Comparison of ENCODE assay signal across 2 cellular contexts in the genomic region with DNA sequence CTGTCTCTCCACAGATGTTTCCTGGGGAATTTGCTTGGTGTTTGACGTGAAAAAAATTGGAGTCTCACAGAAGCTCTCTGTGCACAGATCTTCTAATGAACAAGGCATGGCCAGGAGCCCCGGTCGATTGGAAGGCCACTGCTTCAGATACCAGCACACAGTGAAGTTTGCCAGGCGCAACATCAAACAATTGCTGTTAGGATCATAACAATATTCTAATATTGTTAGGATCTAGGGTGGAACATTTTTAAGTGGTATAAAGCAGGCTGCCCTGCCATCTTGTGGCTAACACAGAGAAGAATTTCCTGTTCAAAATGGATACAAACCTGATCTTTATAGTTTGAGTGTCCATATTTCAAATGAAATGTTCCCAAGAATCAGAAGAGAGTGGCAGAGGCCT.
TF ChIP-seq lines count a peak whose summit lies in the region.

No MANE protein-coding gene starts in this region.

TF ChIP-seq in SK-N-SH, 30 proteins besides CTCF, POLR2A, EP300 and RAD21 (continued from another document):
- TF ChIP-seq, protein P1, sequence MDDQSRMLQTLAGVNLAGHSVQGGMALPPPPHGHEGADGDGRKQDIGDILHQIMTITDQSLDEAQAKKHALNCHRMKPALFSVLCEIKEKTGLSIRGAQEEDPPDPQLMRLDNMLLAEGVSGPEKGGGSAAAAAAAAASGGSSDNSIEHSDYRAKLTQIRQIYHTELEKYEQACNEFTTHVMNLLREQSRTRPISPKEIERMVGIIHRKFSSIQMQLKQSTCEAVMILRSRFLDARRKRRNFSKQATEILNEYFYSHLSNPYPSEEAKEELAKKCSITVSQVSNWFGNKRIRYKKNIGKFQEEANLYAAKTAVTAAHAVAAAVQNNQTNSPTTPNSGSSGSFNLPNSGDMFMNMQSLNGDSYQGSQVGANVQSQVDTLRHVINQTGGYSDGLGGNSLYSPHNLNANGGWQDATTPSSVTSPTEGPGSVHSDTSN (IDR thresholded peaks at IDR 0.05) = no peak
- TF ChIP-seq NFIC (IDR thresholded peaks at IDR 0.05; ENCODE audit: borderline replicate concordance) (no peak), RCOR1 (IDR thresholded peaks at IDR 0.05; ENCODE audit: low read length) (no peak)
- TF ChIP-seq, protein P2, sequence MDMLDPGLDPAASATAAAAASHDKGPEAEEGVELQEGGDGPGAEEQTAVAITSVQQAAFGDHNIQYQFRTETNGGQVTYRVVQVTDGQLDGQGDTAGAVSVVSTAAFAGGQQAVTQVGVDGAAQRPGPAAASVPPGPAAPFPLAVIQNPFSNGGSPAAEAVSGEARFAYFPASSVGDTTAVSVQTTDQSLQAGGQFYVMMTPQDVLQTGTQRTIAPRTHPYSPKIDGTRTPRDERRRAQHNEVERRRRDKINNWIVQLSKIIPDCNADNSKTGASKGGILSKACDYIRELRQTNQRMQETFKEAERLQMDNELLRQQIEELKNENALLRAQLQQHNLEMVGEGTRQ (IDR thresholded peaks at IDR 0.05; ENCODE audit: borderline replicate concordance, low read depth, low read length) = no peak
TF ChIP-seq in SK-N-SH: peak in this region for 0.

TF ChIP-seq in SK-N-SH treated with all-trans-retinoic acid at 6 μM for 48 hours, 23 proteins besides CTCF, POLR2A, EP300 and RAD21 (continued from another document):
- TF ChIP-seq, protein P3, sequence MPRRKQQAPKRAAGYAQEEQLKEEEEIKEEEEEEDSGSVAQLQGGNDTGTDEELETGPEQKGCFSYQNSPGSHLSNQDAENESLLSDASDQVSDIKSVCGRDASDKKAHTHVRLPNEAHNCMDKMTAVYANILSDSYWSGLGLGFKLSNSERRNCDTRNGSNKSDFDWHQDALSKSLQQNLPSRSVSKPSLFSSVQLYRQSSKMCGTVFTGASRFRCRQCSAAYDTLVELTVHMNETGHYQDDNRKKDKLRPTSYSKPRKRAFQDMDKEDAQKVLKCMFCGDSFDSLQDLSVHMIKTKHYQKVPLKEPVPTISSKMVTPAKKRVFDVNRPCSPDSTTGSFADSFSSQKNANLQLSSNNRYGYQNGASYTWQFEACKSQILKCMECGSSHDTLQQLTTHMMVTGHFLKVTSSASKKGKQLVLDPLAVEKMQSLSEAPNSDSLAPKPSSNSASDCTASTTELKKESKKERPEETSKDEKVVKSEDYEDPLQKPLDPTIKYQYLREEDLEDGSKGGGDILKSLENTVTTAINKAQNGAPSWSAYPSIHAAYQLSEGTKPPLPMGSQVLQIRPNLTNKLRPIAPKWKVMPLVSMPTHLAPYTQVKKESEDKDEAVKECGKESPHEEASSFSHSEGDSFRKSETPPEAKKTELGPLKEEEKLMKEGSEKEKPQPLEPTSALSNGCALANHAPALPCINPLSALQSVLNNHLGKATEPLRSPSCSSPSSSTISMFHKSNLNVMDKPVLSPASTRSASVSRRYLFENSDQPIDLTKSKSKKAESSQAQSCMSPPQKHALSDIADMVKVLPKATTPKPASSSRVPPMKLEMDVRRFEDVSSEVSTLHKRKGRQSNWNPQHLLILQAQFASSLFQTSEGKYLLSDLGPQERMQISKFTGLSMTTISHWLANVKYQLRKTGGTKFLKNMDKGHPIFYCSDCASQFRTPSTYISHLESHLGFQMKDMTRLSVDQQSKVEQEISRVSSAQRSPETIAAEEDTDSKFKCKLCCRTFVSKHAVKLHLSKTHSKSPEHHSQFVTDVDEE (CRISPR knock-in tag; IDR thresholded peaks at IDR 0.05) = no peak
- TF ChIP-seq, protein P4, sequence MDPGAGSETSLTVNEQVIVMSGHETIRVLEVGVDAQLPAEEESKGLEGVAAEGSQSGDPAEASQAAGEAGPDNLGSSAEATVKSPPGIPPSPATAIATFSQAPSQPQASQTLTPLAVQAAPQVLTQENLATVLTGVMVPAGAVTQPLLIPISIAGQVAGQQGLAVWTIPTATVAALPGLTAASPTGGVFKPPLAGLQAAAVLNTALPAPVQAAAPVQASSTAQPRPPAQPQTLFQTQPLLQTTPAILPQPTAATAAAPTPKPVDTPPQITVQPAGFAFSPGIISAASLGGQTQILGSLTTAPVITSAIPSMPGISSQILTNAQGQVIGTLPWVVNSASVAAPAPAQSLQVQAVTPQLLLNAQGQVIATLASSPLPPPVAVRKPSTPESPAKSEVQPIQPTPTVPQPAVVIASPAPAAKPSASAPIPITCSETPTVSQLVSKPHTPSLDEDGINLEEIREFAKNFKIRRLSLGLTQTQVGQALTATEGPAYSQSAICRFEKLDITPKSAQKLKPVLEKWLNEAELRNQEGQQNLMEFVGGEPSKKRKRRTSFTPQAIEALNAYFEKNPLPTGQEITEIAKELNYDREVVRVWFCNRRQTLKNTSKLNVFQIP (CRISPR knock-in tag; IDR thresholded peaks at IDR 0.05; ENCODE audit: borderline replicate concordance, low read depth) = no peak
- TF ChIP-seq ZFP3 (CRISPR knock-in tag; IDR thresholded peaks at IDR 0.05) (no peak), ZNF8 (CRISPR knock-in tag; IDR thresholded peaks at IDR 0.05) (no peak), ESRRG (CRISPR knock-in tag; IDR thresholded peaks at IDR 0.05) (no peak), TCF4 (CRISPR knock-in tag; IDR thresholded peaks at IDR 0.05; ENCODE audit: borderline replicate concordance) (no peak)
